Comparison of ENCODE assay signal across 8 cellular contexts in genomic region chr2:166361351-166362153, GRCh38. TPM values are rescaled to one million over a fixed set of nuclear protein-coding genes. Genes with fewer than 3 reads are reported as not detected.
DNase-seq lines count a peak whose midpoint lies in the region; ATAC-seq and TF ChIP-seq lines count a peak whose summit lies in the region.

No MANE protein-coding gene starts in this region.

- no peak overlapping the region for H3K4me3 ChIP-seq in Jurkat, Clone E6-1 (ENCODE audit: low read length)
- H3K4me3 ChIP-seq in ascending aorta (no peak overlapping the region), mesendoderm (ENCODE audit: low read length) (no peak overlapping the region)

- no peak overlapping the region for H2BK15ac ChIP-seq in mesendoderm (replicated peaks; ENCODE audit: low read depth)

- no peak overlapping the region for H2BK5ac ChIP-seq in mesendoderm (ENCODE audit: low read length)

- H3K9me3 ChIP-seq in ascending aorta, result no peaks in the 10 kb centered on the region

- H2AK5ac ChIP-seq in mesendoderm (ENCODE audit: low read length), result no peak overlapping the region

- no CpG with 5 or more reads among the region's 3 CpGs for WGBS in mesendoderm (ENCODE audit: extremely low coverage, insufficient coverage, low lambda C conversion rate)

- peak in 2 of 3 experiments; percentile 18 to 33 for TF ChIP-seq CTCF in ascending aorta (IDR thresholded peaks at IDR 0.05)

- H3K4ac ChIP-seq in mesendoderm (ENCODE audit: low read depth, low read length), result no peak overlapping the region

- no peak overlapping the region for H4K8ac ChIP-seq in mesendoderm (ENCODE audit: low read depth, low read length)

- POLR2A ChIA-PET in activated CD4-positive, alpha-beta memory T cell treated with anti-CD3 and anti-CD28 coated beads, Interleukin-2, amount 10 ng/mL, durations not matched to agents 7 days and 5 days (lab: Charles Lee), result no interaction called here

- intact Hi-C loops in ascending aorta (cut with DNase I), result no loop called here

- H3K27me3 ChIP-seq in ascending aorta (no peaks in the 10 kb centered on the region), mesendoderm (ENCODE audit: insufficient read depth, low read length, poor library complexity) (no peaks in the 10 kb centered on the region)

- no peak overlapping the region for H4K5ac ChIP-seq in mesendoderm (ENCODE audit: low read length)

- no peaks in the 10 kb centered on the region for H3K4me1 Mint-ChIP-seq in activated CD4-positive, alpha-beta memory T cell treated with anti-CD3 and anti-CD28 coated beads, Interleukin-2, amount 10 ng/mL, durations not matched to agents 7 days and 5 days
- no peaks in the 10 kb centered on the region for H3K4me1 Mint-ChIP-seq in stimulated activated effector memory CD8-positive, alpha-beta T cell treated with anti-CD3 and anti-CD28 coated beads, Interleukin-12 subunit alpha, Interleukin-12 subunit beta, amount 100 ng/mL, for 72 hours

- CTCF ChIA-PET in activated CD4-positive, alpha-beta memory T cell treated with anti-CD3 and anti-CD28 coated beads, Interleukin-2, amount 10 ng/mL, durations not matched to agents 7 days and 5 days (lab: Charles Lee), result interaction anchor here (0.9 to 1.8 kb wide), 4 partner anchors 11 to 24 kb away, joined by 3 to 7 read pairs (median 5); no protein-coding TSS in a partner anchor

- no peak overlapping the region for H3K27ac ChIP-seq in ascending aorta
- no peak overlapping the region for H3K27ac ChIP-seq in mesendoderm (ENCODE audit: low read depth, low read length)

- H3K27ac Mint-ChIP-seq in activated CD4-positive, alpha-beta memory T cell treated with anti-CD3 and anti-CD28 coated beads, Interleukin-2, amount 10 ng/mL, durations not matched to agents 7 days and 5 days, result no peak overlapping the region
- H3K27ac Mint-ChIP-seq in stimulated activated effector memory CD8-positive, alpha-beta T cell treated with anti-CD3 and anti-CD28 coated beads, Interleukin-12 subunit alpha, Interleukin-12 subunit beta, amount 100 ng/mL, for 72 hours, result no peak overlapping the region

- H3K4me2 ChIP-seq in mesendoderm (ENCODE audit: low read length), result no peak overlapping the region

- H3K79me1 ChIP-seq in mesendoderm (ENCODE audit: low read length), result no peaks in the 10 kb centered on the region

- DNase-seq in NCI-H2171 treated with DMSO at 0.1 percent for 48 hours (lab: John Stamatoyannopoulos, UW), result peak; percentile 4
- no peak for DNase-seq in NCI-H2171 (lab: John Stamatoyannopoulos, UW)
- DNase-seq in Jurkat, Clone E6-1 (ENCODE audit: low read depth, low spot score), result peak; percentile 36
- no peak for DNase-seq in ascending aorta (ENCODE audit: low spot score in 2 of 2)
- peak; percentile 38 for DNase-seq in mesendoderm
- no peak for DNase-seq in activated CD4-positive, alpha-beta memory T cell treated with anti-CD3 and anti-CD28 coated beads, Interleukin-2, amount 10 ng/mL, durations not matched to agents 7 days and 5 days
- DNase-seq in stimulated activated effector memory CD8-positive, alpha-beta T cell treated with anti-CD3 and anti-CD28 coated beads, Interleukin-12 subunit alpha, Interleukin-12 subunit beta, amount 100 ng/mL, for 72 hours (ENCODE audit: low spot score in 2 of 2), result no peak

- no peak overlapping the region for H3K18ac ChIP-seq in mesendoderm (ENCODE audit: low read length)

- H2BK120ac ChIP-seq in mesendoderm (ENCODE audit: low read depth, low read length), result no peak overlapping the region

- no peaks in the 10 kb centered on the region for H3K36me3 ChIP-seq in ascending aorta
- H3K36me3 ChIP-seq in mesendoderm (ENCODE audit: control insufficient read depth, insufficient read depth, low read length), result no peaks in the 10 kb centered on the region

- H3K36me3 Mint-ChIP-seq in activated CD4-positive, alpha-beta memory T cell treated with anti-CD3 and anti-CD28 coated beads, Interleukin-2, amount 10 ng/mL, durations not matched to agents 7 days and 5 days (ENCODE audit: low read depth), result no peaks in the 10 kb centered on the region
- no peaks in the 10 kb centered on the region for H3K36me3 Mint-ChIP-seq in stimulated activated effector memory CD8-positive, alpha-beta T cell treated with anti-CD3 and anti-CD28 coated beads, Interleukin-12 subunit alpha, Interleukin-12 subunit beta, amount 100 ng/mL, for 72 hours

- H3K9ac ChIP-seq in mesendoderm (ENCODE audit: low read length), result no peak overlapping the region

- H3K56ac ChIP-seq in mesendoderm (ENCODE audit: low read length), result no peak overlapping the region

- no peaks in the 10 kb centered on the region for H3K27me3 Mint-ChIP-seq in activated CD4-positive, alpha-beta memory T cell treated with anti-CD3 and anti-CD28 coated beads, Interleukin-2, amount 10 ng/mL, durations not matched to agents 7 days and 5 days

- ATAC-seq in stimulated activated effector memory CD8-positive, alpha-beta T cell treated with anti-CD3 and anti-CD28 coated beads, Interleukin-12 subunit alpha, Interleukin-12 subunit beta, amount 100 ng/mL, for 72 hours, result no peak
- no peak for ATAC-seq in GM21717 (IDR thresholded peaks at IDR 0.05; ENCODE audit: unreplicated experiment)

- H3K4me1 ChIP-seq in ascending aorta (no peaks in the 10 kb centered on the region), mesendoderm (ENCODE audit: control insufficient read depth, low read depth, low read length) (no peaks in the 10 kb centered on the region)

- no peak overlapping the region for H3K4me3 Mint-ChIP-seq in activated CD4-positive, alpha-beta memory T cell treated with anti-CD3 and anti-CD28 coated beads, Interleukin-2, amount 10 ng/mL, durations not matched to agents 7 days and 5 days
- H3K4me3 Mint-ChIP-seq in stimulated activated effector memory CD8-positive, alpha-beta T cell treated with anti-CD3 and anti-CD28 coated beads, Interleukin-12 subunit alpha, Interleukin-12 subunit beta, amount 100 ng/mL, for 72 hours, result no peak overlapping the region

- H3K79me2 ChIP-seq in mesendoderm (ENCODE audit: control insufficient read depth, insufficient read depth, low read length), result no peaks in the 10 kb centered on the region

- H3K9me3 Mint-ChIP-seq in activated CD4-positive, alpha-beta memory T cell treated with anti-CD3 and anti-CD28 coated beads, Interleukin-2, amount 10 ng/mL, durations not matched to agents 7 days and 5 days, result no peaks in the 10 kb centered on the region
- H3K9me3 Mint-ChIP-seq in stimulated activated effector memory CD8-positive, alpha-beta T cell treated with anti-CD3 and anti-CD28 coated beads, Interleukin-12 subunit alpha, Interleukin-12 subunit beta, amount 100 ng/mL, for 72 hours, result peaks cover 6% of the 10 kb centered on the region

- no peak overlapping the region for H3K23ac ChIP-seq in mesendoderm (ENCODE audit: low read length)

RNA-seq across cellular contexts. Expression of gene SCN9A, which starts 14.2 kb away (rescaled TPM):
- 0.96 TPM for polyA plus RNA-seq in Jurkat, Clone E6-1 (2012; ENCODE audit: insufficient read depth, insufficient read length)
- 5.5 TPM for total RNA-seq in ascending aorta
- polyA plus RNA-seq in mesendoderm (2013, experiment 1 of 2), result 0.73 TPM
- polyA plus RNA-seq in mesendoderm (2013, experiment 2 of 2), result 0.80 TPM
- under 1 TPM; 0.15 TPM for total RNA-seq in activated CD4-positive, alpha-beta memory T cell treated with anti-CD3 and anti-CD28 coated beads, Interleukin-2, amount 10 ng/mL, durations not matched to agents 7 days and 5 days

Comparison
In these comparisons a context has a peak if more than half of its experiments do, and no peak if none do; other contexts are left out.
1. DNase-seq: peak in NCI-H2171 treated with DMSO at 0.1 percent for 48 hours (single experiment), Jurkat, Clone E6-1 (single experiment) and mesendoderm (single experiment); none in NCI-H2171 (single experiment), ascending aorta (0 of 2), activated CD4-positive, alpha-beta memory T cell treated with anti-CD3 and anti-CD28 coated beads, Interleukin-2, amount 10 ng/mL, durations not matched to agents 7 days and 5 days (single experiment) and stimulated activated effector memory CD8-positive, alpha-beta T cell treated with anti-CD3 and anti-CD28 coated beads, Interleukin-12 subunit alpha, Interleukin-12 subunit beta, amount 100 ng/mL, for 72 hours (0 of 2).